ENCODE assay signal across 1 cellular context in genomic region chr5:96703985-96704384, GRCh38.
TF ChIP-seq lines count a peak whose summit lies in the region.

No MANE protein-coding gene starts in this region.

TF ChIP-seq in SK-N-SH, 30 proteins besides CTCF, POLR2A, EP300 and RAD21:
- TF ChIP-seq REST (IDR thresholded peaks at IDR 0.05; ENCODE audit: low read depth, low read length) (no peak), USF2 (IDR thresholded peaks at IDR 0.05; ENCODE audit: borderline replicate concordance, low read depth, low read length) (no peak), CHD2 (IDR thresholded peaks at IDR 0.05; ENCODE audit: low read length, partially characterized antibody) (no peak), IRF3 (IDR thresholded peaks at IDR 0.05; ENCODE audit: low read depth, low read length) (no peak), POLR2AphosphoS5 (IDR thresholded peaks at IDR 0.05; ENCODE audit: low read depth, low read length) (no peak)
